Comparison of ENCODE assay signal across 17 cellular contexts in the genomic region with DNA sequence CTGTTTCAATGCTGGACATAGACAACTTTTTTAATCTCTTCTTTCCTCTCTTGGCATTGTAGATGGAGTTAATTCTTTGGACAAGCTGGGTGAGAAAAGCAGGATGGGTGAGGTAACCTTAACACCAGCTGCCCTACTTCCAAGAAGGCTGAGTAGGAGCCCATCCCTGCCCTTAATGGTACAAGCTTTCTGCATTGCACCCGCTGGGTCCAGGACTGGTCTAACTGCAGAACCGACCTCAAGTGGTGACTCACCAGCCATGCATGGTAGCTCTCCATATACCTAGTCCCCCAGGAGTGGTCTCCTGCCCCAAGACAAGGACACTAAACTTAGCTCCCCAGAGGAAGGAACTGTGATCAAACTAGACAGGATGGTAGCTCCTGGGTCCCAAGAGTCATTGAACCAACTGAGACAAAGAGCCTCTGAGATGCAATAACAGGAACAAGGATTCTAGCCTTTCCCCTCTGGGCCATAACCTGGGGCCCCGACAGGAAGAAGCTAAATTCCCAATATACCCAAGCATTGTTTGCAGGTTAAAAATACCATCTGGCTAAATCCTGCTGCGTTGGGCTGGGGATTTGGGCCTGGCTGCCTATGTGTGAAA. TPM values are rescaled to one million over a fixed set of nuclear protein-coding genes. Genes with fewer than 3 reads are reported as not detected.
A peak's percentile ranks its signal among the peaks of the same experiment; 100 is the strongest.
DNase-seq lines count a peak whose midpoint lies in the region; ATAC-seq, FAIRE-seq and TF ChIP-seq lines count a peak whose summit lies in the region.
"Had no signal": no experiment of that assay in that cellular context is flagged by ENCODE, and none has a peak within 500 bp of the region (broad histone marks: within the 10 kb centered on the region; RNA-seq: fewer than 3 reads in every experiment).

No MANE protein-coding gene starts in this region.

- H4K20me1 ChIP-seq in HepG2 (ENCODE audit: insufficient read depth, low read length) (no peaks in the 10 kb centered on the region), neural progenitor cell (ENCODE audit: low read depth) (no peaks in the 10 kb centered on the region), OCI-LY7 (ENCODE audit: insufficient read depth, low read length) (no peaks in the 10 kb centered on the region)

- TF ChIP-seq RAD21 in HepG2 (CRISPR knock-in tag; IDR thresholded peaks at IDR 0.05) = no peak

- no peak overlapping the region for H3K9ac ChIP-seq in HepG2 (ENCODE audit: insufficient read depth, low read depth, low read length)
- H3K9ac ChIP-seq in neural progenitor cell = no peak overlapping the region

- no peaks in the 10 kb centered on the region for H3K79me2 ChIP-seq in HepG2 (ENCODE audit: insufficient read depth, low read length)
- no peaks in the 10 kb centered on the region for H3K79me2 ChIP-seq in neural progenitor cell (ENCODE audit: low read depth)
- H3K79me2 ChIP-seq in OCI-LY7 (ENCODE audit: insufficient read depth, low read depth, low read length) = no peaks in the 10 kb centered on the region

- ATAC-seq in HepG2 (no peak), right lobe of liver (no peak)
- ATAC-seq: activated naive CD8-positive, alpha-beta T cell treated with anti-CD3 and anti-CD28 coated beads, Interleukin-2, amount 50 U/mL, for 24 hours had no signal

- BruUV-seq in HepG2 (replicated peaks; lab: Mats Ljungman, UMichigan) (no TSS peak), OCI-LY7 (replicated peaks; lab: Mats Ljungman, UMichigan) (no TSS peak)

- POLR2A ChIA-PET in HepG2 (lab: Yijun Ruan, JAX) = interaction anchor here (1.1 to 5.5 kb wide), 3 partner anchors 16 to 33 kb away, joined by 3 to 35 read pairs (median 9); a partner anchor contains a TSS
- POLR2A ChIA-PET in OCI-LY7 (lab: Charles Lee) = interaction anchor here (0.7 kb wide), 1 partner anchor 137 kb away, joined by 5 read pairs; no protein-coding TSS in a partner anchor

- in situ Hi-C loops in HepG2 (cut with HindIII; ENCODE audit: extremely low pct_ligation_motif_present, low pct_unique_long_range_greater_than_20kb) = no loop called here

- H3K27ac Mint-ChIP-seq in neural progenitor cell = peak overlapping the region; percentile 59
- H3K27ac Mint-ChIP-seq: activated naive CD8-positive, alpha-beta T cell treated with anti-CD3 and anti-CD28 coated beads, Interleukin-2, amount 50 U/mL, for 24 hours; CD8-positive, alpha-beta memory T cell had no signal

- H2AFZ ChIP-seq in HepG2 (ENCODE audit: low read length) (no peak overlapping the region), neural progenitor cell (replicated peaks) (no peak overlapping the region), OCI-LY7 (ENCODE audit: low read length) (no peak overlapping the region)
- H2AFZ ChIP-seq: PC-9 had no signal

- TF ChIP-seq EP300 in HepG2 (IDR thresholded peaks at IDR 0.05; ENCODE audit: low read depth in 2 of 2, low read length in 2 of 2) (no peak), HepG2 (CRISPR knock-in tag; IDR thresholded peaks at IDR 0.05; ENCODE audit: borderline replicate concordance) (no peak)

- H3K4me3 ChIP-seq in HepG2 (replicated peaks in 1 of 3; ENCODE audit: insufficient read depth in 1 of 3, low read depth in 2 of 3, low read length in 3 of 3) (no peak overlapping the region), right lobe of liver (no peak overlapping the region), esophagus (ENCODE audit: low read depth in 1 of 2, low read length in 2 of 2) (no peak overlapping the region), neural progenitor cell (no peak overlapping the region), vagina (no peak overlapping the region), OCI-LY7 (ENCODE audit: low read depth, low read length, poor library complexity, severe bottlenecking) (no peak overlapping the region)
- H3K4me3 ChIP-seq: PC-9 had no signal

- TF ChIP-seq CTCF in HepG2 (CRISPR knock-in tag; IDR thresholded peaks at IDR 0.05) (no peak), right lobe of liver (IDR thresholded peaks at IDR 0.05) (no peak), neural progenitor cell (IDR thresholded peaks at IDR 0.05) (no peak), vagina (IDR thresholded peaks at IDR 0.05) (no peak), OCI-LY7 (conservative IDR thresholded peaks at IDR 0.05; ENCODE audit: low read length) (no peak)

- 92% methylated on average over 3 of the region's 4 CpGs for WGBS in HepG2 (ENCODE audit: low lambda C conversion rate)
- WGBS in right lobe of liver (ENCODE audit: insufficient coverage, low coverage, low lambda C conversion rate, missing lambda C conversion rate) = 63% methylated on average over 4 of the region's 4 CpGs
- 51 to 74% methylated on average over 4 of the region's 4 CpGs for WGBS in esophagus, 2 donors

- CTCF ChIA-PET in HepG2 (lab: Yijun Ruan, JAX; ENCODE audit: low intra/inter-chr PET ratio, low total read pairs) = no interaction called here
- CTCF ChIA-PET in OCI-LY7 (lab: Charles Lee; ENCODE audit: unreplicated experiment) = no interaction called here

- peaks cover 31% of the 10 kb centered on the region for H3K4me1 Mint-ChIP-seq in neural progenitor cell

- H3K9me2 ChIP-seq in OCI-LY7 (ENCODE audit: insufficient read depth, low read length) = no peaks in the 10 kb centered on the region

- H3K9me3 ChIP-seq in HepG2 (ENCODE audit: low read length) (no peaks in the 10 kb centered on the region), right lobe of liver (no peaks in the 10 kb centered on the region), esophagus (ENCODE audit: control insufficient read depth in 2 of 2, insufficient read depth in 1 of 2, low read depth in 1 of 2, low read length in 1 of 2) (no peaks in the 10 kb centered on the region), neural progenitor cell (ENCODE audit: low read depth) (no peaks in the 10 kb centered on the region), vagina (no peaks in the 10 kb centered on the region), OCI-LY7 (ENCODE audit: low read length) (no peaks in the 10 kb centered on the region)

- H3K4me2 ChIP-seq in HepG2 (ENCODE audit: low read depth, low read length) (0 out of 2 replicates have a peak overlapping the region, but pooled peaks have one; percentile 27), neural progenitor cell (no peak overlapping the region), OCI-LY7 (ENCODE audit: low read length) (no peak overlapping the region)
- H3K4me2 ChIP-seq: PC-9 had no signal

- intact Hi-C loops in HepG2 (cut with micrococcal nuclease; ENCODE audit: unreplicated experiment) (no loop called here), right lobe of liver (cut with DNase I) (no loop called here), vagina (cut with DNase I) (loop anchor here (5.0 kb wide), 2 partner anchors 48 to 93 kb away; no protein-coding TSS in a partner anchor), OCI-LY7 (cut with micrococcal nuclease; ENCODE audit: unreplicated experiment) (no loop called here)

- H3K27ac ChIP-seq in HepG2 (ENCODE audit: extremely low read length, insufficient read depth, low read length) (no peak overlapping the region), right lobe of liver (peak overlapping the region in 1 of 3 donors; percentile 31), esophagus (ENCODE audit: low read depth in 2 of 2, low read length in 1 of 2) (peak overlapping the region; percentile 46 to 99), neural progenitor cell (no peak overlapping the region), vagina (peak overlapping the region; percentile 91), OCI-LY7 (ENCODE audit: low read depth, low read length, poor library complexity, severe bottlenecking) (no peak overlapping the region)
- H3K27ac ChIP-seq: PC-9 had no signal

- H3K4me3 Mint-ChIP-seq in neural progenitor cell = no peak overlapping the region
- H3K4me3 Mint-ChIP-seq: activated naive CD8-positive, alpha-beta T cell treated with anti-CD3 and anti-CD28 coated beads, Interleukin-2, amount 50 U/mL, for 24 hours; CD8-positive, alpha-beta memory T cell had no signal

- peaks cover 0 to 10% of the 10 kb centered on the region in 2 experiments; a peak in 2 of 5 replicates for H3K36me3 ChIP-seq in HepG2 (replicated peaks in 1 of 2; ENCODE audit: control insufficient read depth in 1 of 2, insufficient read depth in 2 of 2, low read length in 2 of 2)
- H3K36me3 ChIP-seq in right lobe of liver = peaks cover 0 to 12% (median 0%) of the 10 kb centered on the region in 4 donors
- peaks cover 2 to 21% of the 10 kb centered on the region in 2 donors for H3K36me3 ChIP-seq in esophagus (ENCODE audit: control insufficient read depth in 2 of 2, insufficient read depth in 2 of 2, low read length in 1 of 2)
- H3K36me3 ChIP-seq in neural progenitor cell = no peaks in the 10 kb centered on the region
- peaks cover 0 to 16% of the 10 kb centered on the region in 2 donors for H3K36me3 ChIP-seq in vagina
- H3K36me3 ChIP-seq in OCI-LY7 (ENCODE audit: insufficient read depth, low read length) = no peaks in the 10 kb centered on the region

- H3K4me1 ChIP-seq in HepG2 (ENCODE audit: insufficient read depth, low read length) (peaks cover 69% of the 10 kb centered on the region), right lobe of liver (peaks cover 0 to 43% (median 22%) of the 10 kb centered on the region in 4 donors), esophagus (ENCODE audit: control insufficient read depth in 2 of 2, insufficient read depth in 2 of 2, low read length in 1 of 2) (peaks cover 20 to 39% of the 10 kb centered on the region in 2 donors), neural progenitor cell (peaks cover 9% of the 10 kb centered on the region), vagina (peaks cover 70% of the 10 kb centered on the region), OCI-LY7 (ENCODE audit: insufficient read depth, low read length, poor library complexity, severe bottlenecking) (no peaks in the 10 kb centered on the region)

- peaks cover 6% of the 10 kb centered on the region for H3K27me3 Mint-ChIP-seq in neural progenitor cell (ENCODE audit: insufficient read depth, low read depth)
- H3K27me3 Mint-ChIP-seq: activated naive CD8-positive, alpha-beta T cell treated with anti-CD3 and anti-CD28 coated beads, Interleukin-2, amount 50 U/mL, for 24 hours had no signal

- H3K36me3 Mint-ChIP-seq in neural progenitor cell = peaks cover 42% of the 10 kb centered on the region

- H3F3A ChIP-seq in neural progenitor cell (ENCODE audit: low read depth) = no peaks in the 10 kb centered on the region

- H3K27me3 ChIP-seq in HepG2 (ENCODE audit: control insufficient read depth in 1 of 2, insufficient read depth in 2 of 2, low read length in 2 of 2) = no peaks in the 10 kb centered on the region
- H3K27me3 ChIP-seq in right lobe of liver = no peaks in the 10 kb centered on the region
- H3K27me3 ChIP-seq in esophagus (ENCODE audit: control insufficient read depth in 1 of 2, insufficient read depth in 2 of 2, low read length in 2 of 2) = no peaks in the 10 kb centered on the region
- no peaks in the 10 kb centered on the region for H3K27me3 ChIP-seq in neural progenitor cell
- no peaks in the 10 kb centered on the region for H3K27me3 ChIP-seq in vagina

- TF ChIP-seq POLR2A in HepG2 (IDR thresholded peaks at IDR 0.05; ENCODE audit: insufficient read depth in 1 of 2, low read depth in 2 of 2, low read length in 2 of 2) (no peak), right lobe of liver (IDR thresholded peaks at IDR 0.05) (no peak), vagina (IDR thresholded peaks at IDR 0.05) (no peak)

- no peaks in the 10 kb centered on the region for H3K9me3 Mint-ChIP-seq in neural progenitor cell
- H3K9me3 Mint-ChIP-seq: activated naive CD8-positive, alpha-beta T cell treated with anti-CD3 and anti-CD28 coated beads, Interleukin-2, amount 50 U/mL, for 24 hours; CD8-positive, alpha-beta memory T cell had no signal

- DNase-seq in HepG2 (ENCODE audit: low spot score) = no peak
- no peak for DNase-seq in right lobe of liver
- DNase-seq in neural progenitor cell (ENCODE audit: low spot score) = no peak
- DNase-seq in vagina (ENCODE audit: extremely low spot score in 2 of 2) = no peak
- DNase-seq in iPS-NIHi11 (ENCODE audit: low spot score) = no peak
- no peak for DNase-seq in NCI-H1105 treated with DMSO at 0.1 percent for 48 hours (lab: John Stamatoyannopoulos, UW)
- DNase-seq in OCI-LY7 (ENCODE audit: low spot score) = no peak
- DNase-seq: activated CD4-positive, alpha-beta T cell treated with anti-CD3 and anti-CD28 coated beads, Interleukin-2, amount 50 U/mL, for 48 hours; activated naive CD8-positive, alpha-beta T cell treated with anti-CD3 and anti-CD28 coated beads, Interleukin-2, amount 50 U/mL, for 24 hours; CD8-positive, alpha-beta memory T cell; central memory CD4-positive, alpha-beta T cell; NCI-H2029; NCI-H526 treated with DMSO at 0.1 percent for 48 hours; PC-9; stimulated activated naive CD4-positive, alpha-beta T cell treated with Interleukin-2 at 50 U/mL for 16 hours had no signal

- no peak for FAIRE-seq in HepG2 (lab: Jason Lieb, UNC)
- FAIRE-seq: TTC549 had no signal

RNA-seq across cellular contexts. Expression of a gene that starts 32.1 kb away (rescaled TPM):
- 2,153 and 2,707 TPM in 2 replicates for total RNA-seq in HepG2 (2016; rRNA removed; fragmentation: Illumina TruSeq; extraction: Trizol)
- total RNA-seq in HepG2 (2016; cell fraction: cytosol; rRNA removed; fragmentation: Illumina TruSeq; extraction: Trizol; ENCODE audit: low read depth) = 3,399 and 3,946 TPM in 2 replicates
- total RNA-seq in HepG2 (2016; cell fraction: insoluble cytoplasmic fraction; rRNA removed; fragmentation: Illumina TruSeq; extraction: Trizol) = 2,233 and 2,738 TPM in 2 replicates
- 4,869 and 5,089 TPM in 2 replicates for total RNA-seq in HepG2 (2016; cell fraction: membrane; rRNA removed; fragmentation: Illumina TruSeq; extraction: Trizol)
- 939 and 964 TPM in 2 replicates for total RNA-seq in HepG2 (2016; cell fraction: nucleus; rRNA removed; fragmentation: Illumina TruSeq; extraction: Trizol)
- 1,417 and 1,531 TPM in 2 replicates for polyA plus RNA-seq in HepG2 (2011; rRNA removed)
- polyA plus RNA-seq in HepG2 (2011; cell fraction: cytosol; rRNA removed) = 1,474 and 2,087 TPM in 2 replicates
- 305 and 370 TPM in 2 replicates for polyA plus RNA-seq in HepG2 (2011; cell fraction: nucleus; rRNA removed)
- 1,992 and 2,004 TPM in 2 replicates for polyA plus RNA-seq in HepG2 (2012)
- polyA plus RNA-seq in HepG2 (2016; cell fraction: cytosol; fragmentation: Illumina TruSeq; extraction: Trizol; ENCODE audit: low read depth) = 4,970 and 5,082 TPM in 2 replicates
- 3,334 and 3,710 TPM in 2 replicates for polyA plus RNA-seq in HepG2 (2016; cell fraction: insoluble cytoplasmic fraction; fragmentation: Illumina TruSeq; extraction: Trizol; ENCODE audit: low read depth)
- 5,948 and 6,204 TPM in 2 replicates for polyA plus RNA-seq in HepG2 (2016; cell fraction: membrane; fragmentation: Illumina TruSeq; extraction: Trizol; ENCODE audit: low read depth)
- polyA plus RNA-seq in HepG2 (2016; cell fraction: nucleus; fragmentation: Illumina TruSeq; extraction: Trizol; ENCODE audit: insufficient read depth, low read depth) = 1,777 and 1,903 TPM in 2 replicates
- polyA minus RNA-seq in HepG2 (2011; rRNA and poly(A)+ RNA removed; ENCODE audit: low replicate concordance) = 284 and 635 TPM in 2 replicates
- 320 and 336 TPM in 2 replicates for polyA minus RNA-seq in HepG2 (2011; cell fraction: cytosol; rRNA and poly(A)+ RNA removed)
- 339 and 420 TPM in 2 replicates for polyA minus RNA-seq in HepG2 (2011; cell fraction: nucleus; rRNA and poly(A)+ RNA removed)
- 100 to 1,000 TPM; 187 to 394 (median 327) TPM for total RNA-seq in right lobe of liver
- polyA plus RNA-seq in esophagus = 1,000 to 10,000 TPM; 2,629 to 4,238 TPM
- total RNA-seq in neural progenitor cell (ENCODE audit: low replicate concordance) = 1,116 and 1,250 TPM in 2 replicates
- 1,279 TPM for total RNA-seq in vagina
- total RNA-seq in OCI-LY7 (2014; rRNA removed; shearing (Covaris generic)) = 2,753 and 3,468 TPM in 2 replicates
- 1,593 and 1,611 TPM in 2 replicates for total RNA-seq in OCI-LY7 (2022)

RNA-seq across cellular contexts. Expression of a gene that starts 32.3 kb away (rescaled TPM):
- 4.9 and 5.6 TPM in 2 replicates for total RNA-seq in HepG2 (2016; rRNA removed; fragmentation: Illumina TruSeq; extraction: Trizol)
- 1.4 and 2.4 TPM in 2 replicates for total RNA-seq in HepG2 (2016; cell fraction: cytosol; rRNA removed; fragmentation: Illumina TruSeq; extraction: Trizol; ENCODE audit: low read depth)
- 4.9 and 5.0 TPM in 2 replicates for total RNA-seq in HepG2 (2016; cell fraction: insoluble cytoplasmic fraction; rRNA removed; fragmentation: Illumina TruSeq; extraction: Trizol)
- total RNA-seq in HepG2 (2016; cell fraction: membrane; rRNA removed; fragmentation: Illumina TruSeq; extraction: Trizol) = 1.9 and 2.3 TPM in 2 replicates
- 19.3 and 22.0 TPM in 2 replicates for total RNA-seq in HepG2 (2016; cell fraction: nucleus; rRNA removed; fragmentation: Illumina TruSeq; extraction: Trizol)
- polyA plus RNA-seq in HepG2 (2011; rRNA removed) = 6.1 and 7.6 TPM in 2 replicates
- 1.7 and 1.8 TPM in 2 replicates for polyA plus RNA-seq in HepG2 (2011; cell fraction: cytosol; rRNA removed)
- 24.5 and 26.0 TPM in 2 replicates for polyA plus RNA-seq in HepG2 (2011; cell fraction: nucleus; rRNA removed)
- polyA plus RNA-seq in HepG2 (2012) = 5.0 and 5.3 TPM in 2 replicates
- polyA plus RNA-seq in HepG2 (2016; cell fraction: cytosol; fragmentation: Illumina TruSeq; extraction: Trizol; ENCODE audit: low read depth) = 0.43 and 0.66 TPM in 2 replicates
- polyA plus RNA-seq in HepG2 (2016; cell fraction: insoluble cytoplasmic fraction; fragmentation: Illumina TruSeq; extraction: Trizol; ENCODE audit: low read depth) = 2.1 and 3.1 TPM in 2 replicates
- polyA plus RNA-seq in HepG2 (2016; cell fraction: membrane; fragmentation: Illumina TruSeq; extraction: Trizol; ENCODE audit: low read depth) = 1.2 and 1.3 TPM in 2 replicates
- polyA plus RNA-seq in HepG2 (2016; cell fraction: nucleus; fragmentation: Illumina TruSeq; extraction: Trizol; ENCODE audit: insufficient read depth, low read depth) = 18.3 and 20.6 TPM in 2 replicates
- 6.2 and 10.3 TPM in 2 replicates for polyA minus RNA-seq in HepG2 (2011; rRNA and poly(A)+ RNA removed; ENCODE audit: low replicate concordance)
- 1.2 and 2.4 TPM in 2 replicates for polyA minus RNA-seq in HepG2 (2011; cell fraction: cytosol; rRNA and poly(A)+ RNA removed)
- polyA minus RNA-seq in HepG2 (2011; cell fraction: nucleus; rRNA and poly(A)+ RNA removed) = 26.0 and 33.4 TPM in 2 replicates
- total RNA-seq in right lobe of liver = 10 to 100 TPM in 2 of 6 experiments, 1 to 10 TPM in 4; 4.0 to 16.4 (median 6.9) TPM
- polyA plus RNA-seq in esophagus = 1 to 10 TPM; 2.0 to 4.8 TPM
- total RNA-seq in neural progenitor cell (ENCODE audit: low replicate concordance) = 0.95 and 3.6 TPM in 2 replicates
- total RNA-seq in vagina = 12.8 TPM
- 4.4 and 16.4 TPM in 2 replicates for total RNA-seq in OCI-LY7 (2014; rRNA removed; shearing (Covaris generic))
- total RNA-seq in OCI-LY7 (2022) = 19.0 and 20.8 TPM in 2 replicates

Comparison
In these comparisons a context has a peak if more than half of its experiments do, and no peak if none do; other contexts are left out.
1. H3K27ac ChIP-seq: peak in esophagus (2 of 2) and vagina (single experiment); none in HepG2 (single experiment), neural progenitor cell (single experiment) and OCI-LY7 (single experiment).